Comparison of ENCODE assay signal across 29 cellular contexts in the genomic region with DNA sequence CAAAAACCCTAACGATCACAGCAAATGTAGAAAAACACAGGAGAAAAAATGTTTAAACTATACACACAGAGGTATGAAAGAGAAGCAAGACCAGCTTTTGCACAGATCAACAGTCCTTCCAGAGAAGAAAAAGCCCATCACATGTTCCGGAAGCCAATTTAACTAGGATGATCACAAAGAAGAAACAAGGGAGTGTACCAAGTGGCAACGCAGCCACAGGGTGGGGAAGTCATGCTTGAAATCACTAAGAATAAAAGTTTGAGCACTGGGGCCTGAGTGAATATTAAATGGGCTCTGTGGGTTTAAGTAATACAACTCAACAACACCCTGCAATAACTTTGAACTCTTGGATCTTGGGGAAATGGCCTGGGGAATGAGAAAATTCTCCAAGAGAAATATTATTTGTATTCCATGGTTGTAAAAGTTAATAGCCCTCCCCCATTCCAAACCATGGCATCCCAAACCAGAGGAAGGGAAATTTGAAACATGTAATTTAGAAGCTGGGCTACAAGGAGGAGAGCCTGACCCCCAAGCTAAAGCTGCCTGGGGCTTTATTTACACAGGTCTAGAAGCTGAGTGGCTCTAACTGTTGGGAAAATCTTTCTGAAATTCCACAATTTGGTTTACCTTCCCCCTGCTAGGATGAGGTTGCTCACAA.
"Had no signal": no experiment of that assay in that cellular context is flagged by ENCODE, and none has a peak within 500 bp of the region (broad histone marks: within the 10 kb centered on the region; RNA-seq: fewer than 3 reads in every experiment).

No MANE protein-coding gene starts in this region.

- H3K27ac Mint-ChIP-seq: activated CD4-positive, alpha-beta T cell treated with anti-CD3 and anti-CD28 coated beads for 36 hours; activated CD4-positive, alpha-beta T cell treated with anti-CD3 and anti-CD28 coated beads, Interleukin-2, amount 10 ng/mL, durations not matched to agents 7 days and 5 days; activated CD8-positive, alpha-beta T cell treated with anti-CD3 and anti-CD28 coated beads, Interleukin-2, amount 10 ng/mL, durations not matched to agents 7 days and 5 days; activated naive CD4-positive, alpha-beta T cell treated with anti-CD3 and anti-CD28 coated beads, Interleukin-2, amount 10 ng/mL, durations not matched to agents 7 days and 5 days; activated naive CD8-positive, alpha-beta T cell; activated T-helper 1 cell treated with anti-CD3 and anti-CD28 coated beads, Interleukin-12 subunit alpha, Interleukin-12 subunit beta, Interleukin-2, Interleukin-4 antibody, amounts not matched to agents 30 ng/mL and 10 ng/mL and 1 ng/mL, durations not matched to agents 14 hours and 24 hours and 36 hours; T-helper 1 cell treated with Interleukin-12 subunit alpha and Interleukin-12 subunit beta and Interleukin-4 antibody, amounts not matched to agents 30 μg/mL and 1 μg/mL, for 36 hours; T-helper 2 cell treated with Interferon-gamma antibody and Interleukin-4, amounts not matched to agents 5 μg/mL and 100 μg/mL, for 36 hours; WTC11 had no signal

- FAIRE-seq: TTC549 had no signal

- H3K36me3 Mint-ChIP-seq: activated naive CD4-positive, alpha-beta T cell treated with anti-CD3 and anti-CD28 coated beads, Interleukin-2, amount 10 ng/mL, durations not matched to agents 7 days and 5 days; activated naive CD8-positive, alpha-beta T cell; WTC11 had no signal

- H3K9me3 Mint-ChIP-seq: activated CD4-positive, alpha-beta T cell treated with anti-CD3 and anti-CD28 coated beads, Interleukin-2, amount 10 ng/mL, durations not matched to agents 7 days and 5 days; activated T-cell treated with anti-CD3 and anti-CD28 coated beads, Interleukin-2, amount 50 U/mL, for 4 hours; activated T-helper 1 cell treated with anti-CD3 and anti-CD28 coated beads, Interleukin-12 subunit alpha, Interleukin-12 subunit beta, Interleukin-2, Interleukin-4 antibody, amounts not matched to agents 30 ng/mL and 10 ng/mL and 1 ng/mL, durations not matched to agents 14 hours and 24 hours and 36 hours; central memory CD8-positive, alpha-beta T cell; T-helper 1 cell treated with Interleukin-12 subunit alpha and Interleukin-12 subunit beta and Interleukin-4 antibody, amounts not matched to agents 30 μg/mL and 1 μg/mL, for 36 hours; T-helper 2 cell treated with Interferon-gamma antibody and Interleukin-4, amounts not matched to agents 5 μg/mL and 100 μg/mL, for 36 hours had no signal

- DNase-seq: activated CD4-positive, alpha-beta T cell treated with anti-CD3 and anti-CD28 coated beads for 36 hours; activated CD4-positive, alpha-beta T cell treated with anti-CD3 and anti-CD28 coated beads, Interleukin-2, amount 10 ng/mL, durations not matched to agents 7 days and 5 days; activated CD4-positive, alpha-beta T cell treated with anti-CD3 and anti-CD28 coated beads, Interleukin-2, amount 50 U/mL, for 48 hours; activated CD8-positive, alpha-beta T cell treated with anti-CD3 and anti-CD28 coated beads, Interleukin-2, amount 10 ng/mL, durations not matched to agents 7 days and 5 days; activated naive CD4-positive, alpha-beta T cell treated with anti-CD3 and anti-CD28 coated beads, Interleukin-2, amount 10 ng/mL, durations not matched to agents 7 days and 5 days; activated T-cell treated with anti-CD3 and anti-CD28 coated beads, Interleukin-2, amount 50 U/mL, for 4 hours; amygdala; Karpas-422; NCI-H1105 treated with DMSO at 0.1 percent for 48 hours; NCI-H1436; NCI-H1694; NCI-H1930; NCI-H345; NCI-H524 treated with DMSO at 0.1 percent for 48 hours; NCI-H748 treated with DMSO at 0.1 percent for 48 hours; NK-92 treated with Interleukin-12 subunit alpha and Interleukin-12 subunit beta, amount 100 ng/mL, for 24 hours; PC-3; Peyer's patch; RPMI8226; SHP77 treated with DMSO at 0.1 percent for 48 hours; SK-N-SH had no signal

- H3K4me3 Mint-ChIP-seq: activated CD4-positive, alpha-beta T cell treated with anti-CD3 and anti-CD28 coated beads for 36 hours; activated CD4-positive, alpha-beta T cell treated with anti-CD3 and anti-CD28 coated beads, Interleukin-2, amount 10 ng/mL, durations not matched to agents 7 days and 5 days; activated CD8-positive, alpha-beta T cell treated with anti-CD3 and anti-CD28 coated beads, Interleukin-2, amount 10 ng/mL, durations not matched to agents 7 days and 5 days; activated naive CD4-positive, alpha-beta T cell treated with anti-CD3 and anti-CD28 coated beads, Interleukin-2, amount 10 ng/mL, durations not matched to agents 7 days and 5 days; activated naive CD8-positive, alpha-beta T cell; activated T-cell treated with anti-CD3 and anti-CD28 coated beads, Interleukin-2, amount 50 U/mL, for 4 hours; activated T-helper 1 cell treated with anti-CD3 and anti-CD28 coated beads, Interleukin-12 subunit alpha, Interleukin-12 subunit beta, Interleukin-2, Interleukin-4 antibody, amounts not matched to agents 30 ng/mL and 10 ng/mL and 1 ng/mL, durations not matched to agents 14 hours and 24 hours and 36 hours; central memory CD8-positive, alpha-beta T cell; T-helper 1 cell treated with Interleukin-12 subunit alpha and Interleukin-12 subunit beta and Interleukin-4 antibody, amounts not matched to agents 30 μg/mL and 1 μg/mL, for 36 hours; T-helper 2 cell treated with Interferon-gamma antibody and Interleukin-4, amounts not matched to agents 5 μg/mL and 100 μg/mL, for 36 hours; WTC11 had no signal

- H3K4me1 Mint-ChIP-seq: activated CD4-positive, alpha-beta T cell treated with anti-CD3 and anti-CD28 coated beads for 36 hours; central memory CD8-positive, alpha-beta T cell had no signal

- ATAC-seq: activated CD4-positive, alpha-beta T cell treated with anti-CD3 and anti-CD28 coated beads for 36 hours; activated CD4-positive, CD25-positive, alpha-beta regulatory T cell treated with anti-CD3 and anti-CD28 coated beads, Interleukin-2, amount 50 U/mL, for 24 hours; activated CD8-positive, alpha-beta T cell treated with anti-CD3 and anti-CD28 coated beads, Interleukin-2, amount 10 ng/mL, durations not matched to agents 7 days and 5 days; activated T-cell treated with anti-CD3 and anti-CD28 coated beads, Interleukin-2, amount 50 U/mL, for 4 hours; PC-3; WTC11 had no signal
